Comparison of ENCODE assay signal across 9 cellular contexts in genomic region chr12:68612675-68613074, GRCh38. TPM values are rescaled to one million over a fixed set of nuclear protein-coding genes. Genes with fewer than 3 reads are reported as not detected.
DNase-seq lines count a peak whose midpoint lies in the region; ATAC-seq and TF ChIP-seq lines count a peak whose summit lies in the region.
"Had no signal": no experiment of that assay in that cellular context is flagged by ENCODE, and none has a peak within 500 bp of the region (broad histone marks: within the 10 kb centered on the region; RNA-seq: fewer than 3 reads in every experiment).

No MANE protein-coding gene starts in this region.

- H3K27ac Mint-ChIP-seq in activated T-cell treated with anti-CD3 and anti-CD28 coated beads, Interleukin-2, amount 50 U/mL, for 24 hours: peak overlapping the region; percentile 97
- peak overlapping the region; percentile 93 for H3K27ac Mint-ChIP-seq in activated naive CD8-positive, alpha-beta T cell treated with anti-CD3 and anti-CD28 coated beads, Interleukin-2, amount 10 ng/mL, durations not matched to agents 7 days and 5 days

- H3K27me3 Mint-ChIP-seq in activated T-cell treated with anti-CD3 and anti-CD28 coated beads, Interleukin-2, amount 50 U/mL, for 24 hours: no peaks in the 10 kb centered on the region
- H3K27me3 Mint-ChIP-seq in activated naive CD8-positive, alpha-beta T cell treated with anti-CD3 and anti-CD28 coated beads, Interleukin-2, amount 10 ng/mL, durations not matched to agents 7 days and 5 days: no peaks in the 10 kb centered on the region

- no peak for DNase-seq in activated T-cell treated with anti-CD3 and anti-CD28 coated beads, Interleukin-2, amount 50 U/mL, for 24 hours
- no peak for DNase-seq in activated T-cell treated with anti-CD3 and anti-CD28 coated beads for 4 hours
- DNase-seq in activated naive CD8-positive, alpha-beta T cell treated with anti-CD3 and anti-CD28 coated beads, Interleukin-2, amount 10 ng/mL, durations not matched to agents 7 days and 5 days: no peak
- no peak for DNase-seq in kidney epithelial cell (ENCODE audit: low read depth)
- DNase-seq in stimulated activated CD4-positive, alpha-beta T cell treated with anti-CD3 and anti-CD28 coated beads, Interleukin-2, amount 100 ng/mL, for 24 hours: no peak
- no peak for DNase-seq in iPS-NIHi7 (ENCODE audit: extremely low spot score)
- no peak for DNase-seq in NCI-H526 (lab: John Stamatoyannopoulos, UW)
- DNase-seq: Kasumi-1 had no signal

- peak overlapping the region; percentile 80 for H3K27ac ChIP-seq in thymus (ENCODE audit: low read depth)

- H3K4me3 Mint-ChIP-seq in activated T-cell treated with anti-CD3 and anti-CD28 coated beads, Interleukin-2, amount 50 U/mL, for 24 hours: peak overlapping the region; percentile 91
- peak overlapping the region; percentile 97 for H3K4me3 Mint-ChIP-seq in activated naive CD8-positive, alpha-beta T cell treated with anti-CD3 and anti-CD28 coated beads, Interleukin-2, amount 10 ng/mL, durations not matched to agents 7 days and 5 days

- no peaks in the 10 kb centered on the region for H3K9me3 Mint-ChIP-seq in activated T-cell treated with anti-CD3 and anti-CD28 coated beads, Interleukin-2, amount 50 U/mL, for 24 hours
- H3K9me3 Mint-ChIP-seq in activated naive CD8-positive, alpha-beta T cell treated with anti-CD3 and anti-CD28 coated beads, Interleukin-2, amount 10 ng/mL, durations not matched to agents 7 days and 5 days: no peaks in the 10 kb centered on the region

- H3K4me1 ChIP-seq in thymus (ENCODE audit: control insufficient read depth, insufficient read depth, low read length): peaks cover 7% of the 10 kb centered on the region

- H3K36me3 ChIP-seq in kidney epithelial cell (ENCODE audit: control insufficient read depth, insufficient read depth, low read length) (no peaks in the 10 kb centered on the region), thymus (ENCODE audit: control insufficient read depth, insufficient read depth) (peaks cover 2% of the 10 kb centered on the region)

- POLR2A ChIA-PET in activated naive CD8-positive, alpha-beta T cell treated with anti-CD3 and anti-CD28 coated beads, Interleukin-2, amount 10 ng/mL, durations not matched to agents 7 days and 5 days (lab: Charles Lee): interaction anchor here (0.6 to 4.0 kb wide), 9 partner anchors 10 to 281 kb away, joined by 3 to 15 read pairs (median 4); partner anchors contain the start of genes MDM2 and SLC35E3

- peaks cover 58% of the 10 kb centered on the region for H3K36me3 Mint-ChIP-seq in activated T-cell treated with anti-CD3 and anti-CD28 coated beads, Interleukin-2, amount 50 U/mL, for 24 hours (ENCODE audit: low read depth)
- H3K36me3 Mint-ChIP-seq in activated naive CD8-positive, alpha-beta T cell treated with anti-CD3 and anti-CD28 coated beads, Interleukin-2, amount 10 ng/mL, durations not matched to agents 7 days and 5 days: peaks cover 26% of the 10 kb centered on the region

- H3K27me3 ChIP-seq in kidney epithelial cell (ENCODE audit: control insufficient read depth, insufficient read depth, low read length) (no peaks in the 10 kb centered on the region), thymus (ENCODE audit: control insufficient read depth, insufficient read depth) (no peaks in the 10 kb centered on the region)

- H3K9me3 ChIP-seq in thymus (ENCODE audit: control insufficient read depth): no peaks in the 10 kb centered on the region

- H3K4me3 ChIP-seq in kidney epithelial cell (ENCODE audit: low read depth, low read length): peak overlapping the region; percentile 67
- peak overlapping the region; percentile 95 for H3K4me3 ChIP-seq in thymus (ENCODE audit: low read length)

- ATAC-seq in activated naive CD8-positive, alpha-beta T cell treated with anti-CD3 and anti-CD28 coated beads, Interleukin-2, amount 10 ng/mL, durations not matched to agents 7 days and 5 days (ENCODE audit: low read depth): no peak

- TF ChIP-seq CTCF in kidney epithelial cell (IDR thresholded peaks at IDR 0.05; ENCODE audit: insufficient read depth, low read length, poor library complexity, severe bottlenecking): no peak

- 2% methylated on average over 4 of the region's 4 CpGs for WGBS in thymus

- peaks cover 58% of the 10 kb centered on the region for H3K4me1 Mint-ChIP-seq in activated T-cell treated with anti-CD3 and anti-CD28 coated beads, Interleukin-2, amount 50 U/mL, for 24 hours (ENCODE audit: low read depth)
- H3K4me1 Mint-ChIP-seq in activated naive CD8-positive, alpha-beta T cell treated with anti-CD3 and anti-CD28 coated beads, Interleukin-2, amount 10 ng/mL, durations not matched to agents 7 days and 5 days: peaks cover 48% of the 10 kb centered on the region

RNA-seq across cellular contexts. Expression of gene RAP1B, which starts 2.0 kb away (rescaled TPM):
- 100 to 1,000 TPM; 233 to 257 TPM for total RNA-seq in activated naive CD8-positive, alpha-beta T cell treated with anti-CD3 and anti-CD28 coated beads, Interleukin-2, amount 10 ng/mL, durations not matched to agents 7 days and 5 days
- total RNA-seq in kidney epithelial cell: 194 and 197 TPM in 2 replicates
- 230 TPM for polyA plus RNA-seq in thymus
